In the genomic region with DNA sequence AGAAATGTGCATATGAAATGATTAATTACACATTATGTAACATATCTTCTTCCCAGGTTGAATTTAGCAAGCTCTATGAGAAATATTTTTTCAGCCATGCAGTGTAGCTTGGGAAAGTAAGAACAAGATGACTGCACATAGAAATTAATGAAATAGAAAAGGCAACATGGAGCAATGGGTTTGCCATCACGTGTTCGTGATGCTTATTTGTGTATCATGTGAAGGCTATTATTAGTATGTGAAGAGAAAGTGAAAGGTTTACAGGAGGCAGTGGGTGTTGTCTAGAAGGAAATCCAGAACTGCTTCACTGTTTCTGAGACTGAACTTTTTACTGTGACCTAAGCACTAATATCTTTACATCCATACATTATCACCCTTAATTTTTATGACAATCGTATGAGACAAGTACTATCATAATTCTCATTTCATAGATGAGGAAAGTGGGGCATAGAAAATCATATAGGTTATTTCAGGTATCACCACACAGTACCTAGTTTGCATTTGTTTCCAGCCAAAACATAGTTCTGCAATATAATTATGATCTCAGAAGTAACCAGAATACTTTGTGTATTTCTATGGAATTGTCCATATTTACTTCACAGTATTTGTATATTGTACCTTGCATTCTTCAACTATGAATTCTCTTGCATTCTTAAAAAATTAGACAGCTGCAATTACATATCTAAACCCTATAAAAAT, we compare ENCODE assay signal across 9 cellular contexts. TPM values are rescaled to one million over a fixed set of nuclear protein-coding genes. Genes with fewer than 3 reads are reported as not detected.
DNase-seq lines count a peak whose midpoint lies in the region; ATAC-seq and TF ChIP-seq lines count a peak whose summit lies in the region.
"Had no signal": no experiment of that assay in that cellular context is flagged by ENCODE, and none has a peak within 500 bp of the region (broad histone marks: within the 10 kb centered on the region; RNA-seq: fewer than 3 reads in every experiment).

No MANE protein-coding gene starts in this region.

- WGBS in GM23248 (ENCODE audit: low coverage in 1 of 2, low lambda C conversion rate in 2 of 2, missing lambda C conversion rate in 2 of 2), 2 experiments = 67 to 75% methylated on average over 3 of the region's 3 CpGs

- H3K4me1 ChIP-seq in GM23248 (ENCODE audit: insufficient read depth) = no peaks in the 10 kb centered on the region
- no peaks in the 10 kb centered on the region for H3K4me1 ChIP-seq in breast epithelium

- no peak overlapping the region for H3K4me2 ChIP-seq in GM23248 (ENCODE audit: unreplicated experiment)

- ATAC-seq in GM21367 (IDR thresholded peaks at IDR 0.05; ENCODE audit: unreplicated experiment) = peak; percentile 98
- ATAC-seq in HG03378 (IDR thresholded peaks at IDR 0.05; ENCODE audit: unreplicated experiment) = peak; percentile 99
- peak; percentile 46 for ATAC-seq in esophagus mucosa

- H3K27me3 ChIP-seq in brain microvascular endothelial cell (replicated peaks) (no peaks in the 10 kb centered on the region), GM23248 (replicated peaks; ENCODE audit: insufficient read depth) (no peaks in the 10 kb centered on the region), breast epithelium (no peaks in the 10 kb centered on the region)

- H3K9me2 ChIP-seq in GM23248 (ENCODE audit: insufficient read depth) = no peaks in the 10 kb centered on the region

- DNase-seq in GM13977 (ENCODE audit: low spot score) (peak; percentile 37), brain microvascular endothelial cell (no peak), GM23248 (no peak), breast epithelium (ENCODE audit: low spot score in 2 of 2) (no peak), NCI-H526 treated with DMSO at 0.1 percent for 48 hours (lab: John Stamatoyannopoulos, UW) (no peak)
- DNase-seq: NK-92 treated with Interleukin-12 subunit alpha and Interleukin-12 subunit beta, amount 100 ng/mL, for 24 hours had no signal

- no peaks in the 10 kb centered on the region for H3K79me2 ChIP-seq in GM23248 (ENCODE audit: insufficient read depth)

- H3K9me3 ChIP-seq in GM23248 (ENCODE audit: low read depth) (no peaks in the 10 kb centered on the region), breast epithelium (no peaks in the 10 kb centered on the region)

- H3K4me3 ChIP-seq in brain microvascular endothelial cell (ENCODE audit: low read depth, low read length) (no peak overlapping the region), GM23248 (no peak overlapping the region), breast epithelium (no peak overlapping the region)

- no peaks in the 10 kb centered on the region for H4K20me1 ChIP-seq in GM23248 (ENCODE audit: insufficient read depth)

- intact Hi-C loops in breast epithelium (cut with DNase I; ENCODE audit: low total_unique reads) = no loop called here

- TF ChIP-seq CTCF in GM13977 (IDR thresholded peaks at IDR 0.05; ENCODE audit: extremely low read depth, insufficient read depth, missing control alignments) (no peak), brain microvascular endothelial cell (IDR thresholded peaks at IDR 0.05; ENCODE audit: low read depth, low read length, missing control alignments) (no peak), breast epithelium (IDR thresholded peaks at IDR 0.05) (no peak)

- in situ Hi-C loops in GM13977 (cut with MboI; ENCODE audit: low pct_unique_long_range_greater_than_20kb, low sequenced_read_pairs, unreplicated experiment) = no loop called here
- in situ Hi-C loops in brain microvascular endothelial cell (cut with HindIII; ENCODE audit: low pct_ligation_motif_present, low sequenced_read_pairs) = no loop called here
- in situ Hi-C loops in GM23248 (cut with MboI) = no loop called here

- no peak overlapping the region for H2AFZ ChIP-seq in GM23248

- TF ChIP-seq POLR2A in breast epithelium (IDR thresholded peaks at IDR 0.05) = no peak

- no peak overlapping the region for H3K9ac ChIP-seq in GM23248

- no peaks in the 10 kb centered on the region for H3F3A ChIP-seq in GM23248 (ENCODE audit: insufficient read depth)

- no peak overlapping the region for H3K27ac ChIP-seq in brain microvascular endothelial cell
- no peak overlapping the region for H3K27ac ChIP-seq in GM23248
- H3K27ac ChIP-seq in breast epithelium = no peak overlapping the region

- no peaks in the 10 kb centered on the region for H3K36me3 ChIP-seq in brain microvascular endothelial cell (replicated peaks)
- no peaks in the 10 kb centered on the region for H3K36me3 ChIP-seq in GM23248 (ENCODE audit: low read depth)
- no peaks in the 10 kb centered on the region for H3K36me3 ChIP-seq in breast epithelium

RNA-seq across cellular contexts. Expression of a gene that starts 14.9 kb away (rescaled TPM):
- total RNA-seq in esophagus mucosa = 1.3 TPM
- total RNA-seq in GM23248 (2014; rRNA removed; shearing (Covaris generic)) = 7.3 and 25.3 TPM in 2 replicates
- polyA plus RNA-seq in GM23248 (2016; fragmentation: Nextera tagmentation; extraction: Ambion mirVana) = 9.8 and 10.2 TPM in 2 replicates
- 10 to 100 TPM in 1 of 3 donors, 1 to 10 TPM in 2; 4.3 to 10.8 (median 6.3) TPM for total RNA-seq in breast epithelium

RNA-seq across cellular contexts. Expression of a gene that starts 15.7 kb away (rescaled TPM):
- total RNA-seq in esophagus mucosa (49.4 TPM), breast epithelium (10 to 100 TPM; 64.6 to 85.9 (median 79.6) TPM)
- 37.6 and 61.7 TPM in 2 replicates for total RNA-seq in GM23248 (2014; rRNA removed; shearing (Covaris generic))
- 70.3 and 71.6 TPM in 2 replicates for polyA plus RNA-seq in GM23248 (2016; fragmentation: Nextera tagmentation; extraction: Ambion mirVana)

Comparison
In these comparisons a context has a peak if more than half of its experiments do, and no peak if none do; other contexts are left out.
1. ATAC-seq: peak in every context shown above with its lines; median percentile 99 in HG03378; 98 in GM21367; 46 in esophagus mucosa.